ENCODE assay signal across 20 cellular contexts in genomic region chr18:79416022-79416676, GRCh38. TPM values are rescaled to one million over a fixed set of nuclear protein-coding genes. Genes with fewer than 3 reads are reported as not detected.
A peak's percentile ranks its signal among the peaks of the same experiment; 100 is the strongest.
DNase-seq lines count a peak whose midpoint lies in the region; ATAC-seq, FAIRE-seq and TF ChIP-seq lines count a peak whose summit lies in the region.
"Had no signal": no experiment of that assay in that cellular context is flagged by ENCODE, and none has a peak within 500 bp of the region (broad histone marks: within the 10 kb centered on the region; RNA-seq: fewer than 3 reads in every experiment).

No MANE protein-coding gene starts in this region.

- no peak overlapping the region for H3K9ac ChIP-seq in BLaER1

- WGBS in esophagus muscularis mucosa, result 83% methylated on average over 20 of the region's 24 CpGs

- FAIRE-seq in GM12891 (lab: Jason Lieb, UNC), result peak; percentile 9
- FAIRE-seq: H1, HepG2, RCC 7860 had no signal

- H3K4me2 ChIP-seq in BLaER1, result peak overlapping the region; percentile 17

- H3K9me3 ChIP-seq in BLaER1, result no peaks in the 10 kb centered on the region
- H3K9me3 ChIP-seq in esophagus muscularis mucosa, result no peaks in the 10 kb centered on the region
- H3K9me3 ChIP-seq in gastrocnemius medialis, result no peaks in the 10 kb centered on the region

- peaks cover 24% of the 10 kb centered on the region for H3K4me1 Mint-ChIP-seq in activated naive CD8-positive, alpha-beta T cell treated with anti-CD3 and anti-CD28 coated beads for 36 hours
- H3K4me1 Mint-ChIP-seq in neural crest cell (peaks cover 19% of the 10 kb centered on the region), MCF 10A (ENCODE audit: insufficient read depth, unreplicated experiment) (no peaks in the 10 kb centered on the region)

- peaks cover 69% of the 10 kb centered on the region for H3K36me3 ChIP-seq in BLaER1
- peaks cover 17 to 59% (median 42%) of the 10 kb centered on the region in 4 donors for H3K36me3 ChIP-seq in esophagus muscularis mucosa
- H3K36me3 ChIP-seq in gastrocnemius medialis, result peaks cover 0 to 26% of the 10 kb centered on the region in 2 donors

- H4K20me1 ChIP-seq in BLaER1, result peaks cover 91% of the 10 kb centered on the region

- no peak for DNase-seq in GM12891 (ENCODE audit: insufficient read length, low spot score)
- DNase-seq in activated naive CD8-positive, alpha-beta T cell treated with anti-CD3 and anti-CD28 coated beads for 36 hours, result no peak
- no peak for DNase-seq in neural crest cell (ENCODE audit: low read depth, low spot score)
- no peak for DNase-seq in esophagus muscularis mucosa (ENCODE audit: extremely low spot score)
- DNase-seq in gastrocnemius medialis, result no peak
- no peak for DNase-seq in MCF 10A (ENCODE audit: unreplicated experiment)
- DNase-seq: DMS79 treated with DMSO at 0.1 percent for 48 hours, KBM-7, NCI-H187, NCI-H2107, NCI-H510A, NCI-H774, SHP77 had no signal

- in situ Hi-C loops in gastrocnemius medialis (cut with MboI; ENCODE audit: low sequenced_read_pairs in 4 of 4), result no loop called here

- peaks cover 67% of the 10 kb centered on the region for H3K4me1 ChIP-seq in BLaER1
- peaks cover 0 to 35% (median 25%) of the 10 kb centered on the region in 4 donors for H3K4me1 ChIP-seq in esophagus muscularis mucosa
- H3K4me1 ChIP-seq in gastrocnemius medialis, result peaks cover 3 to 14% of the 10 kb centered on the region in 2 donors

- H3K27me3 ChIP-seq in BLaER1 (no peaks in the 10 kb centered on the region), esophagus muscularis mucosa (no peaks in the 10 kb centered on the region), gastrocnemius medialis (no peaks in the 10 kb centered on the region)

- TF ChIP-seq CTCF in neural crest cell (conservative IDR thresholded peaks at IDR 0.05) (no peak), esophagus muscularis mucosa (IDR thresholded peaks at IDR 0.05) (no peak), gastrocnemius medialis (IDR thresholded peaks at IDR 0.05 in 4 of 5, conservative IDR thresholded peaks at IDR 0.05 in 1 of 5) (no peak), MCF 10A (IDR thresholded peaks at IDR 0.05; ENCODE audit: unreplicated experiment) (no peak)

- TF ChIP-seq EP300 in esophagus muscularis mucosa (IDR thresholded peaks at IDR 0.05), result no peak

- H3K4me3 ChIP-seq in BLaER1, result no peak overlapping the region
- H3K4me3 ChIP-seq in esophagus muscularis mucosa, result no peak overlapping the region
- no peak overlapping the region for H3K4me3 ChIP-seq in gastrocnemius medialis
- H3K4me3 ChIP-seq: SK-N-MC had no signal

- POLR2A ChIA-PET in MCF 10A (lab: Yijun Ruan, JAX), result no interaction called here

- no TSS peak for BruUV-seq in MCF 10A (replicated peaks; lab: Mats Ljungman, UMichigan)

- H3K27me3 Mint-ChIP-seq in activated naive CD8-positive, alpha-beta T cell treated with anti-CD3 and anti-CD28 coated beads for 36 hours, result no peaks in the 10 kb centered on the region
- H3K27me3 Mint-ChIP-seq in neural crest cell (ENCODE audit: low read depth), result no peaks in the 10 kb centered on the region
- no peaks in the 10 kb centered on the region for H3K27me3 Mint-ChIP-seq in MCF 10A (ENCODE audit: insufficient read depth, unreplicated experiment)

- intact Hi-C loops in esophagus muscularis mucosa (cut with DNase I), result no loop called here
- intact Hi-C loops in gastrocnemius medialis (cut with DNase I; ENCODE audit: low total_unique reads), result no loop called here
- intact Hi-C loops in MCF 10A (cut with micrococcal nuclease), result no loop called here

- ATAC-seq in GM18868 (IDR thresholded peaks at IDR 0.05; ENCODE audit: unreplicated experiment) (no peak), gastrocnemius medialis (no peak)
- ATAC-seq: HepG2 had no signal

- H3K4me3 Mint-ChIP-seq in activated naive CD8-positive, alpha-beta T cell treated with anti-CD3 and anti-CD28 coated beads for 36 hours, result no peak overlapping the region
- no peak overlapping the region for H3K4me3 Mint-ChIP-seq in neural crest cell
- H3K4me3 Mint-ChIP-seq in MCF 10A (ENCODE audit: unreplicated experiment), result no peak overlapping the region

- no peaks in the 10 kb centered on the region for H3K9me3 Mint-ChIP-seq in activated naive CD8-positive, alpha-beta T cell treated with anti-CD3 and anti-CD28 coated beads for 36 hours
- H3K9me3 Mint-ChIP-seq in neural crest cell, result no peaks in the 10 kb centered on the region
- peaks cover 14% of the 10 kb centered on the region for H3K9me3 Mint-ChIP-seq in MCF 10A (ENCODE audit: unreplicated experiment)

- H3K27ac Mint-ChIP-seq in activated naive CD8-positive, alpha-beta T cell treated with anti-CD3 and anti-CD28 coated beads for 36 hours, result peak overlapping the region; percentile 45
- H3K27ac Mint-ChIP-seq in neural crest cell (ENCODE audit: unreplicated experiment) (peak overlapping the region; percentile 50), MCF 10A (ENCODE audit: low read depth, unreplicated experiment) (no peak overlapping the region)

- CTCF ChIA-PET in MCF 10A (lab: Yijun Ruan, JAX), result interaction anchor here (0.6 kb wide), 1 partner anchor 531 kb away, joined by 3 read pairs; no protein-coding TSS in a partner anchor

- TF ChIP-seq POLR2A in GM12891 (IDR thresholded peaks at IDR 0.05; ENCODE audit: low read depth, low read length) (no peak), esophagus muscularis mucosa (IDR thresholded peaks at IDR 0.05; ENCODE audit: low read depth) (no peak), gastrocnemius medialis (IDR thresholded peaks at IDR 0.05) (no peak)

- H3K36me3 Mint-ChIP-seq in activated naive CD8-positive, alpha-beta T cell treated with anti-CD3 and anti-CD28 coated beads for 36 hours, result peaks cover 28% of the 10 kb centered on the region
- H3K36me3 Mint-ChIP-seq in neural crest cell (ENCODE audit: low read depth) (no peaks in the 10 kb centered on the region), MCF 10A (ENCODE audit: insufficient read depth, unreplicated experiment) (peaks cover 6% of the 10 kb centered on the region)

- H3K27ac ChIP-seq in BLaER1 (no peak overlapping the region), esophagus muscularis mucosa (replicated peaks in 1 of 4) (no peak overlapping the region), gastrocnemius medialis (peak overlapping the region in 1 of 4 donors; percentile 8)
- H3K27ac ChIP-seq: C4-2B, SK-N-MC had no signal

TF ChIP-seq in GM12891, 5 proteins besides CTCF, POLR2A, EP300 and RAD21:
- TF ChIP-seq PAX5 (IDR thresholded peaks at IDR 0.05; ENCODE audit: insufficient read depth, low read length, severe bottlenecking) (no peak), POU2F2 (IDR thresholded peaks at IDR 0.05; ENCODE audit: low read depth, low read length) (no peak), POLR2AphosphoS5 (IDR thresholded peaks at IDR 0.05; ENCODE audit: low read depth, low read length) (no peak), TAF1 (IDR thresholded peaks at IDR 0.05; ENCODE audit: low read depth, low read length) (no peak), SPI1 (IDR thresholded peaks at IDR 0.05; ENCODE audit: low read depth, low read length) (no peak)
TF ChIP-seq in GM12891: peak in this region for 0.

RNA-seq across cellular contexts. Expression of gene NFATC1, which starts 20.4 kb away (rescaled TPM):
- polyA plus RNA-seq in GM12891 (2012; ENCODE audit: low read depth, missing spikeins), result 34.8 TPM
- 10 to 100 TPM; 94.2 to 98.5 TPM for total RNA-seq in activated naive CD8-positive, alpha-beta T cell treated with anti-CD3 and anti-CD28 coated beads for 36 hours
- total RNA-seq in neural crest cell (2.2 and 2.4 TPM in 2 replicates), esophagus muscularis mucosa (10 to 100 TPM; 15.0 to 22.0 (median 17.8) TPM), gastrocnemius medialis (10 to 100 TPM in 3 of 4 donors, 1 to 10 TPM in 1; 7.1 to 74.7 (median 28.4) TPM), MCF 10A (2022) (2.0 and 3.7 TPM in 2 replicates)
- total RNA-seq: HepG2 had no signal
- polyA plus RNA-seq: HepG2 had no signal
